Comparison of ENCODE assay signal across 22 cellular contexts in the genomic region with DNA sequence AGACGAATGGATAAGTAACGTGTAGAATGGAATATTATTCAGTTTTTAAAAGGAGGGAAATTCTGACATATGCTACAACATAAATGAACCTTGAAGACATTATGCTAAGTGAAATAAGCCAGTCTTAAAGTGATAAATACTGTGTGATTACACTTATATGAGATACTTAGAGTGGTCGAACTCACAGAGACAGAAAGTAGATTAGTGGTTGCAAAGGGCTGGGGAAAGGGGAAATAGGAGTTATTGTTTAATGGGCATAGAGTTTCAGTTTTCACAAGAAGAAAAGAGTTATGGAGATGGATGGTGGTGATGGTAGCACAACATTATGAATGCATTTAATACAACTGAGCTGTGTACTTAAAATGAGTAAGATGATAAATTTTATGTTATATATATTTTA.
"Had no signal": no experiment of that assay in that cellular context is flagged by ENCODE, and none has a peak within 500 bp of the region (broad histone marks: within the 10 kb centered on the region; RNA-seq: fewer than 3 reads in every experiment).

No MANE protein-coding gene starts in this region.

- H3K36me3 ChIP-seq: cardiac muscle cell, heart right ventricle, thyroid gland, WERI-Rb-1 had no signal

- ATAC-seq: activated T-cell treated with anti-CD3 and anti-CD28 coated beads, Interleukin-2, amount 50 U/mL, for 4 hours; heart right ventricle; left colon; mucosa of descending colon; right cardiac atrium had no signal

- H3K9ac ChIP-seq: parathyroid adenoma had no signal

- H3K4me3 ChIP-seq: cardiac muscle cell, heart right ventricle, mucosa of descending colon, thyroid gland had no signal

- H3K27me3 ChIP-seq: cardiac muscle cell, heart right ventricle, thyroid gland had no signal

- H3K79me2 ChIP-seq: parathyroid adenoma had no signal

- H3K27ac ChIP-seq: cardiac muscle cell, heart right ventricle, parathyroid adenoma, thyroid gland, WERI-Rb-1 had no signal

- H3K9me3 ChIP-seq: mucosa of descending colon, thyroid gland had no signal

- H2AFZ ChIP-seq: parathyroid adenoma had no signal

- DNase-seq: activated CD4-positive, alpha-beta T cell treated with anti-CD3 and anti-CD28 coated beads, Interleukin-2, amount 50 U/mL, for 1 hour; activated CD4-positive, CD25-positive, alpha-beta regulatory T cell treated with anti-CD3 and anti-CD28 coated beads, Interleukin-2, amount 50 U/mL, for 72 hours; activated CD8-positive, alpha-beta memory T cell treated with anti-CD3 and anti-CD28 coated beads for 24 hours; activated CD8-positive, alpha-beta memory T cell treated with anti-CD3 and anti-CD28 coated beads, Interleukin-2, amount 50 U/mL, for 4 hours; activated naive CD4-positive, alpha-beta T cell; activated naive CD8-positive, alpha-beta T cell treated with anti-CD3 and anti-CD28 coated beads, Interleukin-2, amount 10 ng/mL, durations not matched to agents 7 days and 5 days; activated T-cell treated with anti-CD3 and anti-CD28 coated beads, Interleukin-2, amount 50 U/mL, for 4 hours; amygdala; cortex of kidney; endodermal cell; heart right ventricle; left colon; mesenchymal stem cell; mucosa of descending colon; nephron progenitor cell; right cardiac atrium; stimulated activated CD4-positive, alpha-beta T cell treated with anti-CD3 and anti-CD28 coated beads, Interleukin-4, amount 100 ng/mL, for 24 hours; substantia nigra; WERI-Rb-1 had no signal

- H3K4me1 ChIP-seq: parathyroid adenoma, thyroid gland had no signal
